15 cellular contexts compared by ENCODE assay signal in genomic region chr11:20013346-20014066, GRCh38.
DNase-seq lines count a peak whose midpoint lies in the region; ATAC-seq, FAIRE-seq and TF ChIP-seq lines count a peak whose summit lies in the region.
"Had no signal": no experiment of that assay in that cellular context is flagged by ENCODE, and none has a peak within 500 bp of the region (broad histone marks: within the 10 kb centered on the region; RNA-seq: fewer than 3 reads in every experiment).

No MANE protein-coding gene starts in this region.

- DNase-seq in HEK293T (ENCODE audit: extremely low spot score) = no peak
- DNase-seq in NCI-H2171 (lab: John Stamatoyannopoulos, UW) = peak; percentile 7
- peak; percentile 41 for DNase-seq in endothelial cell of umbilical vein (ENCODE audit: low read depth, low spot score)
- DNase-seq in nephron progenitor cell = no peak
- DNase-seq in stimulated activated effector memory CD8-positive, alpha-beta T cell treated with anti-CD3 and anti-CD28 coated beads, Interleukin-12 subunit alpha, Interleukin-12 subunit beta, amount 100 ng/mL, for 72 hours (ENCODE audit: low spot score in 2 of 2) = no peak
- DNase-seq in HUDEP-2 (lab: John Stamatoyannopoulos, UW; ENCODE audit: unreplicated experiment in 76 of 76) = no peak
- no peak for DNase-seq in sigmoid colon
- DNase-seq: NCI-H226; stimulated activated CD4-positive, alpha-beta T cell treated with anti-CD3 and anti-CD28 coated beads, Interleukin-15, amount 100 ng/mL, for 24 hours; stimulated activated naive CD8-positive, alpha-beta T cell treated with anti-CD3 and anti-CD28 coated beads, Interleukin-15, amount 100 ng/mL, for 72 hours; T-helper 2 cell had no signal

- CTCF ChIA-PET in HEK293T (lab: Yijun Ruan, JAX) (interaction anchor here (0.6 to 1.2 kb wide), 2 partner anchors 11 to 59 kb away, joined by 3 read pairs; no protein-coding TSS in a partner anchor), endothelial cell of umbilical vein (lab: Charles Lee) (interaction anchor here (1.0 to 1.2 kb wide), 3 partner anchors 9 to 29 kb away, joined by 3 to 4 read pairs (median 3); no protein-coding TSS in a partner anchor)

- no peak overlapping the region for H3K27ac ChIP-seq in endothelial cell of umbilical vein (ENCODE audit: insufficient read depth, low read depth, low read length)
- no peak overlapping the region for H3K27ac ChIP-seq in sigmoid colon
- H3K27ac ChIP-seq: foreskin keratinocyte had no signal

- H3K36me3 ChIP-seq in endothelial cell of umbilical vein (ENCODE audit: control insufficient read depth in 2 of 2, extremely low read depth in 1 of 2, insufficient read depth in 2 of 2, low read length in 2 of 2) (no peaks in the 10 kb centered on the region), sigmoid colon (no peaks in the 10 kb centered on the region)

- H3K9me3 ChIP-seq in endothelial cell of umbilical vein (replicated peaks; ENCODE audit: control insufficient read depth, insufficient read depth, low read length) = no peaks in the 10 kb centered on the region
- no peaks in the 10 kb centered on the region for H3K9me3 ChIP-seq in sigmoid colon

- H3K9me1 ChIP-seq in endothelial cell of umbilical vein (replicated peaks; ENCODE audit: control insufficient read depth, extremely low read depth, insufficient read depth, low read length) = no peaks in the 10 kb centered on the region

- no peaks in the 10 kb centered on the region for H3K36me3 Mint-ChIP-seq in nephron progenitor cell (ENCODE audit: low read depth)
- H3K36me3 Mint-ChIP-seq in stimulated activated effector memory CD8-positive, alpha-beta T cell treated with anti-CD3 and anti-CD28 coated beads, Interleukin-12 subunit alpha, Interleukin-12 subunit beta, amount 100 ng/mL, for 72 hours = no peaks in the 10 kb centered on the region

- H2AFZ ChIP-seq in endothelial cell of umbilical vein (ENCODE audit: low read depth, low read length) = no peak overlapping the region

- H3K27me3 Mint-ChIP-seq in nephron progenitor cell (ENCODE audit: low read depth, poor library complexity) = no peaks in the 10 kb centered on the region

- no TSS peak for BruUV-seq in endothelial cell of umbilical vein (replicated peaks; lab: Mats Ljungman, UMichigan)

- TF ChIP-seq CTCF in endothelial cell of umbilical vein (IDR thresholded peaks at IDR 0.05; ENCODE audit: extremely low read depth in 1 of 2, insufficient read depth in 1 of 2, low read depth in 1 of 2, low read length in 2 of 2) = no peak
- TF ChIP-seq CTCF in nephron progenitor cell (IDR thresholded peaks at IDR 0.05) = no peak
- TF ChIP-seq CTCF in sigmoid colon (IDR thresholded peaks at IDR 0.05) = no peak

- 17 to 42% methylated on average over 7 of the region's 7 CpGs for WGBS in sigmoid colon, 2 donors

- no peak overlapping the region for H3K4me2 ChIP-seq in endothelial cell of umbilical vein (ENCODE audit: insufficient read depth, low read length)

- TF ChIP-seq EP300 in sigmoid colon (IDR thresholded peaks at IDR 0.05) = no peak

- no peaks in the 10 kb centered on the region for H3K9me3 Mint-ChIP-seq in nephron progenitor cell
- no peaks in the 10 kb centered on the region for H3K9me3 Mint-ChIP-seq in stimulated activated effector memory CD8-positive, alpha-beta T cell treated with anti-CD3 and anti-CD28 coated beads, Interleukin-12 subunit alpha, Interleukin-12 subunit beta, amount 100 ng/mL, for 72 hours
- H3K9me3 Mint-ChIP-seq: central memory CD8-positive, alpha-beta T cell; stimulated activated naive CD8-positive, alpha-beta T cell treated with anti-CD3 and anti-CD28 coated beads, Interleukin-15, amount 100 ng/mL, for 72 hours had no signal

- no peaks in the 10 kb centered on the region for H4K20me1 ChIP-seq in endothelial cell of umbilical vein (replicated peaks; ENCODE audit: control insufficient read depth, extremely low read depth, insufficient read depth, low read length)

- H3K9ac ChIP-seq in endothelial cell of umbilical vein (replicated peaks; ENCODE audit: extremely low read depth, insufficient read depth, low read length) = no peak overlapping the region

- peaks cover 41% of the 10 kb centered on the region for H3K4me1 Mint-ChIP-seq in nephron progenitor cell
- H3K4me1 Mint-ChIP-seq in stimulated activated effector memory CD8-positive, alpha-beta T cell treated with anti-CD3 and anti-CD28 coated beads, Interleukin-12 subunit alpha, Interleukin-12 subunit beta, amount 100 ng/mL, for 72 hours = no peaks in the 10 kb centered on the region
- H3K4me1 Mint-ChIP-seq: central memory CD8-positive, alpha-beta T cell; stimulated activated naive CD8-positive, alpha-beta T cell treated with anti-CD3 and anti-CD28 coated beads, Interleukin-15, amount 100 ng/mL, for 72 hours had no signal

- no peaks in the 10 kb centered on the region for H3K27me3 ChIP-seq in endothelial cell of umbilical vein (ENCODE audit: control insufficient read depth in 2 of 2, insufficient read depth in 2 of 2, low read length in 2 of 2)
- H3K27me3 ChIP-seq in sigmoid colon = no peaks in the 10 kb centered on the region
- H3K27me3 ChIP-seq: foreskin keratinocyte had no signal

- no peak overlapping the region for H3K4me3 ChIP-seq in endothelial cell of umbilical vein (replicated peaks in 1 of 3; ENCODE audit: insufficient read depth in 1 of 3, low read depth in 1 of 3, low read length in 3 of 3)
- H3K4me3 ChIP-seq in sigmoid colon = no peak overlapping the region

- no peak for ATAC-seq in stimulated activated effector memory CD8-positive, alpha-beta T cell treated with anti-CD3 and anti-CD28 coated beads, Interleukin-12 subunit alpha, Interleukin-12 subunit beta, amount 100 ng/mL, for 72 hours
- ATAC-seq in GM21367 (IDR thresholded peaks at IDR 0.05; ENCODE audit: unreplicated experiment) = no peak
- ATAC-seq: foreskin keratinocyte; stimulated activated naive CD8-positive, alpha-beta T cell treated with anti-CD3 and anti-CD28 coated beads, Interleukin-15, amount 100 ng/mL, for 72 hours had no signal

- POLR2A ChIA-PET in HEK293T (lab: Yijun Ruan, JAX) = interaction anchor here (1.2 kb wide), 1 partner anchor 9 kb away, joined by 6 read pairs; no protein-coding TSS in a partner anchor
- POLR2A ChIA-PET in endothelial cell of umbilical vein (lab: Charles Lee) = no interaction called here

- no peaks in the 10 kb centered on the region for H3K79me2 ChIP-seq in endothelial cell of umbilical vein (ENCODE audit: control insufficient read depth, insufficient read depth, low read length)

- dilution Hi-C loops in endothelial cell of umbilical vein (cut with MboI; ENCODE audit: extremely low pct_ligation_motif_present, low sequenced_read_pairs) = no loop called here

- H3K4me3 Mint-ChIP-seq in nephron progenitor cell = no peak overlapping the region
- H3K4me3 Mint-ChIP-seq in stimulated activated effector memory CD8-positive, alpha-beta T cell treated with anti-CD3 and anti-CD28 coated beads, Interleukin-12 subunit alpha, Interleukin-12 subunit beta, amount 100 ng/mL, for 72 hours = no peak overlapping the region
- H3K4me3 Mint-ChIP-seq: central memory CD8-positive, alpha-beta T cell; stimulated activated naive CD8-positive, alpha-beta T cell treated with anti-CD3 and anti-CD28 coated beads, Interleukin-15, amount 100 ng/mL, for 72 hours had no signal

- peak overlapping the region; percentile 86 for H3K27ac Mint-ChIP-seq in nephron progenitor cell
- no peak overlapping the region for H3K27ac Mint-ChIP-seq in stimulated activated effector memory CD8-positive, alpha-beta T cell treated with anti-CD3 and anti-CD28 coated beads, Interleukin-12 subunit alpha, Interleukin-12 subunit beta, amount 100 ng/mL, for 72 hours
- H3K27ac Mint-ChIP-seq: stimulated activated naive CD8-positive, alpha-beta T cell treated with anti-CD3 and anti-CD28 coated beads, Interleukin-15, amount 100 ng/mL, for 72 hours had no signal

- no peak for FAIRE-seq in endothelial cell of umbilical vein (lab: Jason Lieb, UNC)
- FAIRE-seq: H54 had no signal

- TF ChIP-seq POLR2A in endothelial cell of umbilical vein (IDR thresholded peaks at IDR 0.05; ENCODE audit: low read depth, low read length) (no peak), sigmoid colon (IDR thresholded peaks at IDR 0.05) (no peak)

- H3K4me1 ChIP-seq in endothelial cell of umbilical vein (ENCODE audit: control insufficient read depth, extremely low read depth, insufficient read depth, low read length) (peaks cover 7% of the 10 kb centered on the region), sigmoid colon (peaks cover 0 to 39% (median 35%) of the 10 kb centered on the region in 4 donors)

- intact Hi-C loops in endothelial cell of umbilical vein (cut with micrococcal nuclease) (no loop called here), sigmoid colon (cut with DNase I) (no loop called here)

TF ChIP-seq in HEK293T, 16 proteins besides CTCF, POLR2A, EP300 and RAD21:
- TF ChIP-seq NFRKB (IDR thresholded peaks at IDR 0.05) (no peak), ZNF384 (IDR thresholded peaks at IDR 0.05) (peak; percentile 86), L3MBTL2 (conservative IDR thresholded peaks at IDR 0.05) (no peak), TARDBP (IDR thresholded peaks at IDR 0.05) (no peak), FOXM1 (IDR thresholded peaks at IDR 0.05; ENCODE audit: borderline replicate concordance) (no peak)

TF ChIP-seq in endothelial cell of umbilical vein, 7 proteins besides CTCF, POLR2A, EP300 and RAD21:
- TF ChIP-seq JUN (IDR thresholded peaks at IDR 0.05; ENCODE audit: borderline replicate concordance, insufficient read depth, insufficient read length, low read depth) = no peak
- no peak for TF ChIP-seq GATA2 (IDR thresholded peaks at IDR 0.05; ENCODE audit: insufficient read depth, insufficient read length, low read depth, low read length)
- TF ChIP-seq FOS (IDR thresholded peaks at IDR 0.05; ENCODE audit: borderline replicate concordance, insufficient read depth, low read length) = no peak
- TF ChIP-seq POLR2AphosphoS5 (IDR thresholded peaks at IDR 0.05; ENCODE audit: insufficient read depth, low read depth, low read length) = no peak
- TF ChIP-seq EZH2 (IDR thresholded peaks at IDR 0.05; ENCODE audit: borderline replicate concordance, low read depth, low read length, severe bottlenecking) = no peak
- TF ChIP-seq, protein P1, sequence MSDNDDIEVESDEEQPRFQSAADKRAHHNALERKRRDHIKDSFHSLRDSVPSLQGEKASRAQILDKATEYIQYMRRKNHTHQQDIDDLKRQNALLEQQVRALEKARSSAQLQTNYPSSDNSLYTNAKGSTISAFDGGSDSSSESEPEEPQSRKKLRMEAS (IDR thresholded peaks at IDR 0.05; ENCODE audit: insufficient read depth, insufficient read length) = no peak
- no peak for TF ChIP-seq MYC (IDR thresholded peaks at IDR 0.05; ENCODE audit: low read depth, low read length)

Comparison
In these comparisons a context has a peak if more than half of its experiments do, and no peak if none do; other contexts are left out.
1. DNase-seq: peak in NCI-H2171 (single experiment) and endothelial cell of umbilical vein (single experiment); none in HEK293T (single experiment), nephron progenitor cell (single experiment), stimulated activated effector memory CD8-positive, alpha-beta T cell treated with anti-CD3 and anti-CD28 coated beads, Interleukin-12 subunit alpha, Interleukin-12 subunit beta, amount 100 ng/mL, for 72 hours (0 of 2), HUDEP-2 (0 of 76) and sigmoid colon (single experiment).